In genomic region chr5:148937830-148938534, GRCh38 we compare ENCODE assay signal across 20 cellular contexts.
A peak's percentile ranks its signal among the peaks of the same experiment; 100 is the strongest.
DNase-seq lines count a peak whose midpoint lies in the region; ATAC-seq, FAIRE-seq and TF ChIP-seq lines count a peak whose summit lies in the region.
"Had no signal": no experiment of that assay in that cellular context is flagged by ENCODE, and none has a peak within 500 bp of the region (broad histone marks: within the 10 kb centered on the region; RNA-seq: fewer than 3 reads in every experiment).

No MANE protein-coding gene starts in this region.

- no peak for TF ChIP-seq POLR2A in endothelial cell of umbilical vein (IDR thresholded peaks at IDR 0.05; ENCODE audit: low read depth, low read length)

- intact Hi-C loops in left ventricle myocardium superior (cut with micrococcal nuclease) (no loop called here), Right ventricle myocardium superior (cut with DNase I) (no loop called here), endothelial cell of umbilical vein (cut with micrococcal nuclease) (no loop called here), psoas muscle (cut with DNase I) (no loop called here)

- H3K9me3 ChIP-seq in endothelial cell of umbilical vein (replicated peaks; ENCODE audit: control insufficient read depth, insufficient read depth, low read length), result no peaks in the 10 kb centered on the region
- H3K9me3 ChIP-seq in psoas muscle, result no peaks in the 10 kb centered on the region

- CTCF ChIA-PET in endothelial cell of umbilical vein (lab: Charles Lee), result no interaction called here

- H3K79me2 ChIP-seq in endothelial cell of umbilical vein (ENCODE audit: control insufficient read depth, insufficient read depth, low read length), result no peaks in the 10 kb centered on the region

- DNase-seq in left ventricle myocardium superior, result no peak
- DNase-seq in Right ventricle myocardium superior, result no peak
- DNase-seq in endothelial cell of umbilical vein (ENCODE audit: low read depth, low spot score), result no peak
- no peak for DNase-seq in psoas muscle
- no peak for DNase-seq in GM03348 (ENCODE audit: low spot score)
- no peak for DNase-seq in stimulated activated naive CD8-positive, alpha-beta T cell treated with anti-CD3 and anti-CD28 coated beads, Interleukin-15, Interleukin-2, amounts not matched to agents 100 U/mL and 50 U/mL, for 24 hours
- DNase-seq: GF-D8, HFFc6, MM.1S, NCI-H1092, NCI-H1436, NCI-H187 treated with DMSO at 0.1 percent for 48 hours, NCI-H2107, NCI-H524 treated with DMSO at 0.1 percent for 48 hours, NCI-H82, SW 1271 had no signal

- dilution Hi-C loops in endothelial cell of umbilical vein (cut with MboI; ENCODE audit: extremely low pct_ligation_motif_present, low sequenced_read_pairs), result no loop called here

- peak; percentile 8 for FAIRE-seq in endothelial cell of umbilical vein (lab: Jason Lieb, UNC)
- FAIRE-seq: A204.1, H54 had no signal

- POLR2A ChIA-PET in endothelial cell of umbilical vein (lab: Charles Lee), result no interaction called here

- no peak overlapping the region for H2AFZ ChIP-seq in endothelial cell of umbilical vein (ENCODE audit: low read depth, low read length)

- TF ChIP-seq CTCF in endothelial cell of umbilical vein (IDR thresholded peaks at IDR 0.05; ENCODE audit: extremely low read depth in 1 of 2, insufficient read depth in 1 of 2, low read depth in 1 of 2, low read length in 2 of 2), result no peak
- no peak for TF ChIP-seq CTCF in psoas muscle (IDR thresholded peaks at IDR 0.05)

- H3K4me3 ChIP-seq in endothelial cell of umbilical vein (replicated peaks in 1 of 3; ENCODE audit: insufficient read depth in 1 of 3, low read depth in 1 of 3, low read length in 3 of 3) (no peak overlapping the region), psoas muscle (no peak overlapping the region)

- WGBS in psoas muscle, 3 donors, result 82 to 90% (median 86%) methylated on average over 4 of the region's 4 CpGs

- no peaks in the 10 kb centered on the region for H4K20me1 ChIP-seq in endothelial cell of umbilical vein (replicated peaks; ENCODE audit: control insufficient read depth, extremely low read depth, insufficient read depth, low read length)

- H3K27ac ChIP-seq in endothelial cell of umbilical vein (ENCODE audit: insufficient read depth, low read depth, low read length) (no peak overlapping the region), psoas muscle (peak overlapping the region; percentile 9)

- no peak overlapping the region for H3K9ac ChIP-seq in endothelial cell of umbilical vein (replicated peaks; ENCODE audit: extremely low read depth, insufficient read depth, low read length)

- H3K27me3 ChIP-seq in endothelial cell of umbilical vein (ENCODE audit: control insufficient read depth in 2 of 2, insufficient read depth in 2 of 2, low read length in 2 of 2) (no peaks in the 10 kb centered on the region), psoas muscle (ENCODE audit: insufficient read depth in 3 of 3, low read length in 2 of 3) (no peaks in the 10 kb centered on the region)

- H3K4me1 ChIP-seq in endothelial cell of umbilical vein (ENCODE audit: control insufficient read depth, extremely low read depth, insufficient read depth, low read length), result peaks cover 9% of the 10 kb centered on the region
- H3K4me1 ChIP-seq in psoas muscle, result peaks cover 30% of the 10 kb centered on the region

- no peaks in the 10 kb centered on the region for H3K36me3 ChIP-seq in endothelial cell of umbilical vein (ENCODE audit: control insufficient read depth in 2 of 2, extremely low read depth in 1 of 2, insufficient read depth in 2 of 2, low read length in 2 of 2)
- no peaks in the 10 kb centered on the region for H3K36me3 ChIP-seq in psoas muscle (ENCODE audit: insufficient read depth in 1 of 2, low read depth in 1 of 2)

- no peaks in the 10 kb centered on the region for H3K9me1 ChIP-seq in endothelial cell of umbilical vein (replicated peaks; ENCODE audit: control insufficient read depth, extremely low read depth, insufficient read depth, low read length)

- ATAC-seq in left ventricle myocardium superior, result peak; percentile 24
- no peak for ATAC-seq in Right ventricle myocardium superior (ENCODE audit: poor library complexity)
- ATAC-seq in psoas muscle, result peak in 2 of 4 donors; percentile 21 to 37
- no peak for ATAC-seq in stimulated activated naive CD8-positive, alpha-beta T cell treated with anti-CD3 and anti-CD28 coated beads, Interleukin-15, Interleukin-2, amounts not matched to agents 100 U/mL and 50 U/mL, for 24 hours
- no peak for ATAC-seq in GM19035 (IDR thresholded peaks at IDR 0.05; ENCODE audit: unreplicated experiment)
- ATAC-seq: Panc1 had no signal

- no TSS peak for BruUV-seq in endothelial cell of umbilical vein (replicated peaks; lab: Mats Ljungman, UMichigan)

- no peak overlapping the region for H3K4me2 ChIP-seq in endothelial cell of umbilical vein (ENCODE audit: insufficient read depth, low read length)

TF ChIP-seq in endothelial cell of umbilical vein, 7 proteins besides CTCF, POLR2A, EP300 and RAD21:
- no peak for TF ChIP-seq GATA2 (IDR thresholded peaks at IDR 0.05; ENCODE audit: insufficient read depth, insufficient read length, low read depth, low read length)
- TF ChIP-seq EZH2 (IDR thresholded peaks at IDR 0.05; ENCODE audit: borderline replicate concordance, low read depth, low read length, severe bottlenecking), result no peak
- TF ChIP-seq JUN (IDR thresholded peaks at IDR 0.05; ENCODE audit: borderline replicate concordance, insufficient read depth, insufficient read length, low read depth), result no peak
- no peak for TF ChIP-seq MYC (IDR thresholded peaks at IDR 0.05; ENCODE audit: low read depth, low read length)
- TF ChIP-seq FOS (IDR thresholded peaks at IDR 0.05; ENCODE audit: borderline replicate concordance, insufficient read depth, low read length), result no peak
- TF ChIP-seq MAX (IDR thresholded peaks at IDR 0.05; ENCODE audit: insufficient read depth, insufficient read length), result no peak
